18 cellular contexts compared by ENCODE assay signal in the genomic region with DNA sequence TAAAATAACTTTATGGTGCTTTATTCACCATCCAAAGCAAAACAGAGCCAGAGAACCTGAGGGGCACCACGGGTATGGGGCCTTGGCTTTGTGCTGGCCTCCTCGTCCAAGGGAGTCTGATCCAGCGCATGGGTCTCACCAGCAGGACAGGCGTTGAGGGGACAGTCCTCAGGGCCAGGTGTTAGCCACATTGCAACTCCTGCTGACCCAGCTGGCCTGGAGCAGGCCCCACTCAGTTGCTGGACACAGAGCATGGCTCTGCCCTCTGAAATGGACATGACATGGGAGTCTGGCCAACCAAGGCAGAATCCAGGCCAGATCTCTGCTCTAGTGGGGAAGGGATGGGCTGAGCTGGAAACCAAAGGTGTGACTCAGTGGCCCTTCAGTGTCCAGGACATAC.
DNase-seq lines count a peak whose midpoint lies in the region; ATAC-seq and TF ChIP-seq lines count a peak whose summit lies in the region.
"Had no signal": no experiment of that assay in that cellular context is flagged by ENCODE, and none has a peak within 500 bp of the region (broad histone marks: within the 10 kb centered on the region; RNA-seq: fewer than 3 reads in every experiment).

No MANE protein-coding gene starts in this region.

- no peak overlapping the region for H3K27ac ChIP-seq in right atrium auricular region
- peak overlapping the region; percentile 3 for H3K27ac ChIP-seq in layer of hippocampus (ENCODE audit: low read depth, low read length)
- H3K27ac ChIP-seq: 22Rv1; A549; BLaER1 treated with 17β-estradiol and CSF1 and Interleukin-3, amounts not matched to agents 10 nM and 100 nM; C4-2B had no signal

- H3K4me3 ChIP-seq in right atrium auricular region = no peak overlapping the region
- H3K4me3 ChIP-seq: A549; BLaER1 treated with 17β-estradiol and CSF1 and Interleukin-3, amounts not matched to agents 10 nM and 100 nM had no signal

- H3K36me3 ChIP-seq in right atrium auricular region = no peaks in the 10 kb centered on the region
- H3K36me3 ChIP-seq: BLaER1 treated with 17β-estradiol and CSF1 and Interleukin-3, amounts not matched to agents 10 nM and 100 nM had no signal

- TF ChIP-seq CTCF in right atrium auricular region (IDR thresholded peaks at IDR 0.05) = no peak

- ATAC-seq in Right ventricle myocardium inferior = peak; percentile 30
- no peak for ATAC-seq in Right ventricle myocardium superior (ENCODE audit: poor library complexity)
- ATAC-seq in left ventricle myocardium superior = peak; percentile 46
- ATAC-seq: A549; CD8-positive, alpha-beta T cell had no signal

- H3K4me1 ChIP-seq in right atrium auricular region = no peaks in the 10 kb centered on the region
- H3K4me1 ChIP-seq: A549, Caco-2 had no signal

- no peaks in the 10 kb centered on the region for H3K9me3 ChIP-seq in right atrium auricular region
- H3K9me3 ChIP-seq: A549; BLaER1 treated with 17β-estradiol and CSF1 and Interleukin-3, amounts not matched to agents 10 nM and 100 nM; Caco-2 had no signal

- H3K27me3 ChIP-seq in right atrium auricular region (no peaks in the 10 kb centered on the region), layer of hippocampus (ENCODE audit: control insufficient read depth, insufficient read depth, low read length) (no peaks in the 10 kb centered on the region)
- H3K27me3 ChIP-seq: BLaER1 treated with 17β-estradiol and CSF1 and Interleukin-3, amounts not matched to agents 10 nM and 100 nM had no signal

- DNase-seq in Right ventricle myocardium inferior (ENCODE audit: missing footprints) (no peak), Right ventricle myocardium superior (no peak), left ventricle myocardium superior (no peak), right atrium auricular region (ENCODE audit: low spot score) (no peak), SK-N-DZ (ENCODE audit: low spot score) (no peak)
- no peak for DNase-seq in stimulated activated CD4-positive, alpha-beta T cell treated with anti-CD3 and anti-CD28 coated beads, Interleukin-2, amount 100 ng/mL, for 24 hours
- DNase-seq: AML-193; Caco-2; Calu3; CD4-positive, alpha-beta T cell; CD8-positive, alpha-beta T cell; DMS79 treated with DMSO at 0.1 percent for 48 hours; GF-D8 had no signal

- intact Hi-C loops in Right ventricle myocardium inferior (cut with DNase I) (no loop called here), Right ventricle myocardium superior (cut with DNase I) (no loop called here), left ventricle myocardium superior (cut with micrococcal nuclease) (no loop called here)
